29 cellular contexts compared by ENCODE assay signal in the genomic region with DNA sequence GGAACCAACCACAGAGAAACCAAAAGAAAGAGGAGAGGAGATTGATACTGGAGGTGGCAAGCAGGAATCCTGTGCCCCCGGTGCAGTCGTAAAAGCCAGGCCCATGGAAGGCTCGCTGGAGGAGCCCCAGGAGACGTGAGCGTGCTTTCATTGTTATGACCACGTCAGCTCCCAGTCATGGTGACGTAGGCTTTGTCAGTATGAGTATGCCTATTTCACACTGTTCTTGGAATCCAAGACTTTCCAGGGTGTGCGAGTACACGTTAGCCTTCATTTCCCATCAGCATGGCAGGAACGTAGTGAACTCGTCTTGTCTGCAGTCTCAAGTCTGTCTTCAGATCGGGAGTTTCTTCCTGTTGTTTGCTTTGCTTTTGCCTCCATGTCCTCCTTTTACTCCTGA.
"Had no signal": no experiment of that assay in that cellular context is flagged by ENCODE, and none has a peak within 500 bp of the region (broad histone marks: within the 10 kb centered on the region; RNA-seq: fewer than 3 reads in every experiment).

No MANE protein-coding gene starts in this region.

- H3K4me1 ChIP-seq: colonic mucosa, gastrocnemius medialis, prostate gland, tibial artery had no signal

- H3K4me3 ChIP-seq: cardiac muscle cell, colonic mucosa, esophagus squamous epithelium, gastrocnemius medialis, hepatocyte, pancreas, prostate gland, suprapubic skin, tibial artery had no signal

- H3K9me3 ChIP-seq: colonic mucosa, esophagus squamous epithelium, gastrocnemius medialis, pancreas, prostate gland, suprapubic skin, tibial artery had no signal

- DNase-seq: activated CD4-positive, alpha-beta memory T cell treated with anti-CD3 and anti-CD28 coated beads, Interleukin-2, amount 10 ng/mL, durations not matched to agents 7 days and 5 days; activated CD4-positive, alpha-beta T cell treated with anti-CD3 and anti-CD28 coated beads for 1 hour; activated CD4-positive, alpha-beta T cell treated with anti-CD3 and anti-CD28 coated beads, Interleukin-2, amount 10 ng/mL, durations not matched to agents 7 days and 5 days; activated naive CD8-positive, alpha-beta T cell treated with anti-CD3 and anti-CD28 coated beads, Interleukin-2, amount 50 U/mL, for 24 hours; amygdala; cerebellar nuclear complex; colonic mucosa; effector CD8-positive, alpha-beta T cell; esophagus squamous epithelium; gastrocnemius medialis; left cardiac atrium; left ventricle myocardium superior; mammary epithelial cell; pancreas; retina; small intestine; stimulated activated CD4-positive, alpha-beta T cell treated with anti-CD3 and anti-CD28 coated beads, Interleukin-1b, Interleukin-23, amount 100 ng/mL, for 48 hours; stimulated activated naive CD4-positive, alpha-beta T cell; T-helper 1 cell; tibial artery had no signal

- H3K4me1 Mint-ChIP-seq: activated CD4-positive, alpha-beta memory T cell treated with anti-CD3 and anti-CD28 coated beads, Interleukin-2, amount 10 ng/mL, durations not matched to agents 7 days and 5 days; activated CD4-positive, alpha-beta T cell treated with anti-CD3 and anti-CD28 coated beads, Interleukin-2, amount 10 ng/mL, durations not matched to agents 7 days and 5 days; activated naive CD4-positive, alpha-beta T cell treated with anti-CD3 and anti-CD28 coated beads, Interleukin-2, amount 50 U/mL, for 24 hours; activated naive CD8-positive, alpha-beta T cell treated with anti-CD3 and anti-CD28 coated beads, Interleukin-2, amount 50 U/mL, for 24 hours had no signal

- H3K4me3 Mint-ChIP-seq: activated CD4-positive, alpha-beta memory T cell treated with anti-CD3 and anti-CD28 coated beads, Interleukin-2, amount 10 ng/mL, durations not matched to agents 7 days and 5 days; activated CD4-positive, alpha-beta T cell treated with anti-CD3 and anti-CD28 coated beads, Interleukin-2, amount 10 ng/mL, durations not matched to agents 7 days and 5 days; activated naive CD4-positive, alpha-beta T cell treated with anti-CD3 and anti-CD28 coated beads, Interleukin-2, amount 50 U/mL, for 24 hours; activated naive CD8-positive, alpha-beta T cell treated with anti-CD3 and anti-CD28 coated beads, Interleukin-2, amount 50 U/mL, for 24 hours; activated T-helper 1 cell treated with anti-CD3 and anti-CD28 coated beads, Interleukin-12 subunit alpha, Interleukin-12 subunit beta, Interleukin-2, Interleukin-4 antibody, amounts not matched to agents 30 ng/mL and 10 ng/mL and 1 ng/mL, durations not matched to agents 14 hours and 24 hours and 36 hours; nephron had no signal

- H3K27ac Mint-ChIP-seq: activated CD4-positive, alpha-beta memory T cell treated with anti-CD3 and anti-CD28 coated beads, Interleukin-2, amount 10 ng/mL, durations not matched to agents 7 days and 5 days; activated CD4-positive, alpha-beta T cell treated with anti-CD3 and anti-CD28 coated beads, Interleukin-2, amount 10 ng/mL, durations not matched to agents 7 days and 5 days; activated naive CD4-positive, alpha-beta T cell treated with anti-CD3 and anti-CD28 coated beads, Interleukin-2, amount 50 U/mL, for 24 hours; activated naive CD8-positive, alpha-beta T cell treated with anti-CD3 and anti-CD28 coated beads, Interleukin-2, amount 50 U/mL, for 24 hours; activated T-helper 1 cell treated with anti-CD3 and anti-CD28 coated beads, Interleukin-12 subunit alpha, Interleukin-12 subunit beta, Interleukin-2, Interleukin-4 antibody, amounts not matched to agents 30 ng/mL and 10 ng/mL and 1 ng/mL, durations not matched to agents 14 hours and 24 hours and 36 hours; nephron had no signal

- H3K27ac ChIP-seq: cardiac muscle cell, colonic mucosa, epithelial cell of prostate, esophagus squamous epithelium, gastrocnemius medialis, hepatocyte, pancreas, prostate gland, suprapubic skin, tibial artery had no signal

- H3K9me3 Mint-ChIP-seq: activated CD4-positive, alpha-beta memory T cell treated with anti-CD3 and anti-CD28 coated beads, Interleukin-2, amount 10 ng/mL, durations not matched to agents 7 days and 5 days; activated CD4-positive, alpha-beta T cell treated with anti-CD3 and anti-CD28 coated beads, Interleukin-2, amount 10 ng/mL, durations not matched to agents 7 days and 5 days; activated naive CD4-positive, alpha-beta T cell treated with anti-CD3 and anti-CD28 coated beads, Interleukin-2, amount 50 U/mL, for 24 hours; activated naive CD8-positive, alpha-beta T cell treated with anti-CD3 and anti-CD28 coated beads, Interleukin-2, amount 50 U/mL, for 24 hours; activated T-helper 1 cell treated with anti-CD3 and anti-CD28 coated beads, Interleukin-12 subunit alpha, Interleukin-12 subunit beta, Interleukin-2, Interleukin-4 antibody, amounts not matched to agents 30 ng/mL and 10 ng/mL and 1 ng/mL, durations not matched to agents 14 hours and 24 hours and 36 hours; nephron had no signal

- H3K36me3 ChIP-seq: prostate gland had no signal

- H3K27me3 Mint-ChIP-seq: activated CD4-positive, alpha-beta memory T cell treated with anti-CD3 and anti-CD28 coated beads, Interleukin-2, amount 10 ng/mL, durations not matched to agents 7 days and 5 days; activated CD4-positive, alpha-beta T cell treated with anti-CD3 and anti-CD28 coated beads, Interleukin-2, amount 10 ng/mL, durations not matched to agents 7 days and 5 days; activated naive CD4-positive, alpha-beta T cell treated with anti-CD3 and anti-CD28 coated beads, Interleukin-2, amount 50 U/mL, for 24 hours; activated naive CD8-positive, alpha-beta T cell treated with anti-CD3 and anti-CD28 coated beads, Interleukin-2, amount 50 U/mL, for 24 hours had no signal

- H2AFZ ChIP-seq: hepatocyte had no signal

- H3K4me2 ChIP-seq: hepatocyte had no signal

- H3K27me3 ChIP-seq: cardiac muscle cell, colonic mucosa, esophagus squamous epithelium, gastrocnemius medialis, hepatocyte, pancreas, suprapubic skin, tibial artery had no signal

- ATAC-seq: activated naive CD8-positive, alpha-beta T cell treated with anti-CD3 and anti-CD28 coated beads, Interleukin-2, amount 50 U/mL, for 24 hours; gastrocnemius medialis; left cardiac atrium; left ventricle myocardium superior; pancreas; sciatic nerve had no signal
